Comparison of ENCODE assay signal across 21 cellular contexts in genomic region chr7:1662767-1663166, GRCh38. TPM values are rescaled to one million over a fixed set of nuclear protein-coding genes. Genes with fewer than 3 reads are reported as not detected.
DNase-seq lines count a peak whose midpoint lies in the region; ATAC-seq and TF ChIP-seq lines count a peak whose summit lies in the region.
"Had no signal": no experiment of that assay in that cellular context is flagged by ENCODE, and none has a peak within 500 bp of the region (broad histone marks: within the 10 kb centered on the region; RNA-seq: fewer than 3 reads in every experiment).

No MANE protein-coding gene starts in this region.

- no peak overlapping the region for H3K4me3 ChIP-seq in H7 (ENCODE audit: insufficient read depth, low read depth, low read length)
- H3K4me3 ChIP-seq in osteoblast (ENCODE audit: insufficient read depth, low read length), result no peak overlapping the region
- H3K4me3 ChIP-seq: GM23248, hepatocyte, pancreas, smooth muscle cell, thoracic aorta had no signal

- H3K79me2 ChIP-seq in osteoblast (ENCODE audit: insufficient read depth, low read length), result no peaks in the 10 kb centered on the region
- H3K79me2 ChIP-seq: hepatocyte had no signal

- no peak overlapping the region for H3K4me2 ChIP-seq in osteoblast (ENCODE audit: insufficient read depth, low read length)
- H3K4me2 ChIP-seq: hepatocyte, smooth muscle cell had no signal

- DNase-seq in CD14-positive monocyte (ENCODE audit: low spot score), result peak; percentile 27
- DNase-seq in H7, result peak; percentile 51
- DNase-seq in left ventricle myocardium superior, result peak; percentile 16
- peak; percentile 68 for DNase-seq in osteoblast (ENCODE audit: insufficient read length, low spot score, missing footprints)
- DNase-seq in NCI-H510A (lab: John Stamatoyannopoulos, UW), result no peak
- DNase-seq in NCI-H774 (lab: John Stamatoyannopoulos, UW), result no peak
- DNase-seq: activated CD4-positive, alpha-beta T cell treated with anti-CD3 and anti-CD28 coated beads, Interleukin-2, amount 50 U/mL, for 4 hours; activated T-cell treated with anti-CD3 and anti-CD28 coated beads, Interleukin-2, amount 50 U/mL, for 48 hours; DMS79; effector CD8-positive, alpha-beta T cell; GM23248; kidney glomerular epithelial cell; NCI-H1417 treated with DMSO at 0.1 percent for 48 hours; NCI-H2171 treated with DMSO at 0.1 percent for 48 hours had no signal

- no peaks in the 10 kb centered on the region for H3K36me3 Mint-ChIP-seq in CD14-positive monocyte

- no peak for ATAC-seq in left ventricle myocardium superior
- no peak for ATAC-seq in HG02763 (IDR thresholded peaks at IDR 0.05; ENCODE audit: unreplicated experiment)
- ATAC-seq: pancreas had no signal

- no peaks in the 10 kb centered on the region for H4K20me1 ChIP-seq in osteoblast (ENCODE audit: insufficient read depth, low read length)

- no peak overlapping the region for H3K27ac Mint-ChIP-seq in CD14-positive monocyte

- H3K9me3 ChIP-seq in osteoblast (ENCODE audit: low read depth, low read length), result no peaks in the 10 kb centered on the region
- H3K9me3 ChIP-seq: pancreas, thoracic aorta had no signal

- H3K36me3 ChIP-seq in H7 (replicated peaks; ENCODE audit: control insufficient read depth, insufficient read depth, low read length), result no peaks in the 10 kb centered on the region
- H3K36me3 ChIP-seq in osteoblast (ENCODE audit: insufficient read depth, low read length), result no peaks in the 10 kb centered on the region
- H3K36me3 ChIP-seq: pancreas, thoracic aorta had no signal

- H3K9me3 Mint-ChIP-seq in CD14-positive monocyte, result peaks cover 5 to 16% (median 8%) of the 10 kb centered on the region in 7 donors

- TF ChIP-seq CTCF in CD14-positive monocyte (IDR thresholded peaks at IDR 0.05) (no peak), osteoblast (IDR thresholded peaks at IDR 0.05; ENCODE audit: extremely low read depth, low read depth, low read length) (no peak)

- peaks cover 3% of the 10 kb centered on the region for H3K4me1 Mint-ChIP-seq in CD14-positive monocyte

- no peak overlapping the region for H3K27ac ChIP-seq in osteoblast (ENCODE audit: low read depth, low read length)
- H3K27ac ChIP-seq: C4-2B, GM23248, hepatocyte, pancreas, thoracic aorta had no signal

- H3K27me3 ChIP-seq in H7 (ENCODE audit: control insufficient read depth, insufficient read depth, low read length) (peaks cover 44% of the 10 kb centered on the region), osteoblast (ENCODE audit: insufficient read depth, low read length) (peaks cover 18% of the 10 kb centered on the region)

- H3K27me3 Mint-ChIP-seq in CD14-positive monocyte (ENCODE audit: low read depth in 3 of 3), result peaks cover 51 to 78% (median 60%) of the 10 kb centered on the region in 3 donors

- no peak overlapping the region for H2AFZ ChIP-seq in osteoblast (ENCODE audit: low read length)
- H2AFZ ChIP-seq: GM23248, hepatocyte had no signal

- H3K4me3 Mint-ChIP-seq in CD14-positive monocyte, result peak overlapping the region in 1 of 2 donors; percentile 76

- no peaks in the 10 kb centered on the region for H3K4me1 ChIP-seq in osteoblast (ENCODE audit: insufficient read depth, low read length)

- intact Hi-C loops in CD14-positive monocyte (cut with micrococcal nuclease), result loop anchor here (5.0 to 10.0 kb wide), 2 partner anchors 682 to 685 kb away; no protein-coding TSS in a partner anchor
- intact Hi-C loops in left ventricle myocardium superior (cut with micrococcal nuclease), result no loop called here

RNA-seq across cellular contexts. Expression of gene ELFN1, which starts 7.3 kb away (rescaled TPM):
- not detected for polyA plus RNA-seq in CD14-positive monocyte
- 16.0 and 19.9 TPM in 2 replicates for total RNA-seq in H7 (2014; rRNA removed; shearing (Covaris generic))
- total RNA-seq in left ventricle myocardium superior, result 12.0 TPM
- total RNA-seq in osteoblast, result 12.7 and 14.1 TPM in 2 replicates
- total RNA-seq: LHCN-M2 had no signal

Comparison
In these comparisons a context has a peak if more than half of its experiments do, and no peak if none do; other contexts are left out.
1. DNase-seq: peak in CD14-positive monocyte (single experiment), H7 (single experiment), left ventricle myocardium superior (single experiment) and osteoblast (single experiment); none in NCI-H510A (single experiment) and NCI-H774 (single experiment).